ENCODE assay signal across 10 cellular contexts in the genomic region with DNA sequence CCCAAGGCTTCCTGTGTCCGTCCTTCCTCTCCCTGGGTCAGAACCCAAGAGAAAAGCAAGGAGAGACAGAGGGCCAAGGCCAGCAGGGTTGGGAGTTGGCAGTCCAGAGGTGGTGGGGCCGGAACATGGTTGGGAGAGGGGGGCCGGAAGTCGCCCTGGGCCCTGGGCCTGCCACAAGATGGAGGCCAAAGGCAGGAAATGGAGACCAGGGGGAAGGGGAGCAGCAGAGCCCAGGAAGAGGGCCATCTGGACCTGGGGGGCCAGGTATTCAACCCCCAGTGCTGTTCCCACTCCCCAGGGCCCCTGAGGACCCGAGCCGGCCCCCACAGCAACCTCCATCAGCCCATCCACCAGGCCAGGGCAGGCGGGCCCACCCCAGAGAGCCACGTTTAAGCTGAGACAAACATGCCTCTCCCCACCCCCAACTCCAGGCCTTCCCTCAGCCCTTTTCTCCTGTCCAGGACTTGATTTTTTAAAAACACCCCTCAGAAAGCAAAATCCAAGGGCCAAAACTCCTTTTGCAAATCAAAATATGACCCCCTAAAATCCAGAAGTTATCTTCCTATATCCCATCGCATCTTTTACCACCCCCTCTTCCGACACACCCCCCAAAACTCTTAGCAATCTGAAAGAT. TPM values are rescaled to one million over a fixed set of nuclear protein-coding genes. Genes with fewer than 3 reads are reported as not detected.
A peak's percentile ranks its signal among the peaks of the same experiment; 100 is the strongest.
DNase-seq lines count a peak whose midpoint lies in the region; TF ChIP-seq lines count a peak whose summit lies in the region.
"Had no signal": no experiment of that assay in that cellular context is flagged by ENCODE, and none has a peak within 500 bp of the region (broad histone marks: within the 10 kb centered on the region; RNA-seq: fewer than 3 reads in every experiment).

No MANE protein-coding gene starts in this region.

- H2BK12ac ChIP-seq in mesenchymal stem cell (ENCODE audit: low read length in 2 of 2): no peak overlapping the region

- H4K8ac ChIP-seq in mesenchymal stem cell (ENCODE audit: low read length): peak overlapping the region; percentile 15

- H3K27ac Mint-ChIP-seq in Caco-2 (ENCODE audit: unreplicated experiment): no peak overlapping the region
- H3K27ac Mint-ChIP-seq: progenitor cell of endocrine pancreas had no signal

- peaks cover 16% of the 10 kb centered on the region for H3K36me3 ChIP-seq in MG63
- peaks cover 18 to 24% of the 10 kb centered on the region in 2 experiments for H3K36me3 ChIP-seq in mesenchymal stem cell (ENCODE audit: control insufficient read depth in 1 of 2, insufficient read depth in 2 of 2, low read depth in 1 of 2, low read length in 2 of 2)
- peaks cover 1% of the 10 kb centered on the region; the same call in 1 of the 2 replicates for H3K36me3 ChIP-seq in Caco-2 (ENCODE audit: control insufficient read depth, insufficient read depth, low read length)

- no peak overlapping the region for H3K18ac ChIP-seq in mesenchymal stem cell (ENCODE audit: low read depth in 1 of 2, low read length in 2 of 2)

- intact Hi-C loops in Caco-2 (cut with micrococcal nuclease; ENCODE audit: unreplicated experiment): no loop called here

- no peak for TF ChIP-seq CTCF in Caco-2 (IDR thresholded peaks at IDR 0.05; ENCODE audit: insufficient read depth in 1 of 2, low read depth in 1 of 2, low read length in 1 of 2, severe bottlenecking in 1 of 2, unreplicated experiment in 1 of 2)

- no peaks in the 10 kb centered on the region for H3K9me3 ChIP-seq in MG63
- H3K9me3 ChIP-seq in mesenchymal stem cell (ENCODE audit: control insufficient read depth, low read length): no peaks in the 10 kb centered on the region
- H3K9me3 ChIP-seq in Caco-2: no peaks in the 10 kb centered on the region

- peaks cover 28% of the 10 kb centered on the region for H3K4me1 ChIP-seq in mesenchymal stem cell (ENCODE audit: control insufficient read depth, insufficient read depth, low read depth, low read length)
- H3K4me1 ChIP-seq in Caco-2: no peaks in the 10 kb centered on the region

- DNase-seq in MG63 (peak; percentile 81), caudate nucleus (lab: John Stamatoyannopoulos, UW) (peak in 9 of 61 donors; percentile 7 to 32 (median 24)), mesenchymal stem cell (no peak), substantia nigra (lab: John Stamatoyannopoulos, UW) (peak in 10 of 49 donors; percentile 10 to 44 (median 25)), erythroblast (lab: John Stamatoyannopoulos, UW) (no peak), DMS153 treated with DMSO at 0.1 percent for 48 hours (lab: John Stamatoyannopoulos, UW; ENCODE audit: unreplicated experiment) (no peak), Caco-2 (no peak), T1000 (lab: John Stamatoyannopoulos, UW) (no peak)
- DNase-seq: activated B cell treated with CpG ODN at 0.5 μM for 24 hours had no signal

- H3K4me2 ChIP-seq in mesenchymal stem cell (ENCODE audit: low read length, poor library complexity, severe bottlenecking): no peak overlapping the region

- WGBS in mesenchymal stem cell: 92% methylated on average over 8 of the region's 10 CpGs

- H2BK120ac ChIP-seq in mesenchymal stem cell (ENCODE audit: low read depth, low read length): no peak overlapping the region

- H3K79me1 ChIP-seq in mesenchymal stem cell (replicated peaks; ENCODE audit: low read length, poor library complexity, severe bottlenecking): peaks cover 8% of the 10 kb centered on the region

- H3K9me3 Mint-ChIP-seq in Caco-2 (ENCODE audit: unreplicated experiment): no peaks in the 10 kb centered on the region
- H3K9me3 Mint-ChIP-seq: activated B cell treated with CpG ODN at 0.5 μM for 24 hours had no signal

- CTCF ChIA-PET in Caco-2 (lab: Charles Lee): no interaction called here

- no peak overlapping the region for H3K4ac ChIP-seq in mesenchymal stem cell (ENCODE audit: low read depth in 1 of 2, low read length in 2 of 2)

- no peak overlapping the region for H3K4me3 Mint-ChIP-seq in Caco-2 (ENCODE audit: unreplicated experiment)
- H3K4me3 Mint-ChIP-seq: activated B cell treated with CpG ODN at 0.5 μM for 24 hours had no signal

- no peak overlapping the region for H2AFZ ChIP-seq in mesenchymal stem cell (ENCODE audit: low read depth, low read length)

- no peak overlapping the region for H2AK5ac ChIP-seq in mesenchymal stem cell (ENCODE audit: low read length, severe bottlenecking)

- H3K27ac ChIP-seq in caudate nucleus (ENCODE audit: low read depth, low read length): peak overlapping the region; percentile 86
- H3K27ac ChIP-seq in mesenchymal stem cell (ENCODE audit: low read length, poor library complexity, severe bottlenecking): no peak overlapping the region
- H3K27ac ChIP-seq in substantia nigra (ENCODE audit: low read depth, low read length, poor library complexity, severe bottlenecking): peak overlapping the region; percentile 54

- no peak overlapping the region for H2BK5ac ChIP-seq in mesenchymal stem cell (ENCODE audit: low read depth, low read length, poor library complexity, severe bottlenecking)

- no peaks in the 10 kb centered on the region for H3K27me3 Mint-ChIP-seq in Caco-2 (ENCODE audit: insufficient read depth, unreplicated experiment)
- H3K27me3 Mint-ChIP-seq: activated B cell treated with CpG ODN at 0.5 μM for 24 hours had no signal

- no peak overlapping the region for H3K23ac ChIP-seq in mesenchymal stem cell (ENCODE audit: low read length in 2 of 2)

- no peak overlapping the region for H3K14ac ChIP-seq in mesenchymal stem cell (ENCODE audit: low read length in 2 of 2)

- H3K36me3 Mint-ChIP-seq in Caco-2 (ENCODE audit: insufficient read depth, unreplicated experiment): peaks cover 10% of the 10 kb centered on the region

- H3K27me3 ChIP-seq in MG63 (no peaks in the 10 kb centered on the region), mesenchymal stem cell (ENCODE audit: control insufficient read depth in 1 of 2, insufficient read depth in 1 of 2, low read length in 2 of 2) (peaks cover 4 to 14% of the 10 kb centered on the region in 2 experiments), Caco-2 (replicated peaks; ENCODE audit: control insufficient read depth, insufficient read depth, low read length) (no peaks in the 10 kb centered on the region)

- peak overlapping the region; percentile 54 for H3K4me3 ChIP-seq in MG63
- peak overlapping the region in 1 of 2 experiments; percentile 78 for H3K4me3 ChIP-seq in mesenchymal stem cell (ENCODE audit: insufficient read depth in 1 of 2, low read depth in 1 of 2, low read length in 2 of 2)
- no peak overlapping the region for H3K4me3 ChIP-seq in Caco-2 (ENCODE audit: low read depth, low read length)

- no peak overlapping the region for H4K91ac ChIP-seq in mesenchymal stem cell (ENCODE audit: low read length)

- no TSS peak for BruUV-seq in Caco-2 (replicated peaks; lab: Mats Ljungman, UMichigan)

- peak overlapping the region; percentile 31 for H2BK15ac ChIP-seq in mesenchymal stem cell (ENCODE audit: low read depth, poor library complexity, severe bottlenecking)

- H3K4me1 Mint-ChIP-seq in Caco-2 (ENCODE audit: low read depth, unreplicated experiment): no peaks in the 10 kb centered on the region

- peak overlapping the region; percentile 90 for H3K9ac ChIP-seq in mesenchymal stem cell (ENCODE audit: low read length)

- TF ChIP-seq POLR2A in erythroblast (IDR thresholded peaks at IDR 0.05; ENCODE audit: low read length): no peak

- POLR2A ChIA-PET in Caco-2 (lab: Charles Lee): no interaction called here

RNA-seq across cellular contexts. Expression of a gene that starts 4.4 kb away (rescaled TPM):
- 0.36 TPM in 1 of 2 replicates, not detected in the other for total RNA-seq in MG63 (2014; rRNA removed; shearing (Covaris generic); ENCODE audit: low replicate concordance)
- polyA plus RNA-seq in mesenchymal stem cell (2013, experiment 1 of 2): 0.01 TPM
- polyA plus RNA-seq in mesenchymal stem cell (2013, experiment 2 of 2): 0.04 TPM
- total RNA-seq in Caco-2 (2022): not detected in 2 replicates
- total RNA-seq: progenitor cell of endocrine pancreas had no signal

RNA-seq across cellular contexts. Expression of a gene that starts 6.0 kb away (rescaled TPM):
- 45.2 and 62.3 TPM in 2 replicates for total RNA-seq in MG63 (2014; rRNA removed; shearing (Covaris generic); ENCODE audit: low replicate concordance)
- 865 TPM for polyA plus RNA-seq in mesenchymal stem cell (2013, experiment 1 of 2)
- 846 TPM for polyA plus RNA-seq in mesenchymal stem cell (2013, experiment 2 of 2)
- total RNA-seq in Caco-2 (2022): 61.9 and 63.0 TPM in 2 replicates

RNA-seq across cellular contexts. Expression of a gene that starts 17.4 kb away (rescaled TPM):
- 0.96 and 1.1 TPM in 2 replicates for total RNA-seq in MG63 (2014; rRNA removed; shearing (Covaris generic); ENCODE audit: low replicate concordance)
- polyA plus RNA-seq in mesenchymal stem cell (2013, experiment 1 of 2): 8.4 TPM
- 8.0 TPM for polyA plus RNA-seq in mesenchymal stem cell (2013, experiment 2 of 2)
- 7.1 and 8.7 TPM in 2 replicates for total RNA-seq in Caco-2 (2022)

RNA-seq across cellular contexts. Expression of a gene that starts 22.6 kb away (rescaled TPM):
- not detected in 2 replicates for total RNA-seq in MG63 (2014; rRNA removed; shearing (Covaris generic); ENCODE audit: low replicate concordance)
- polyA plus RNA-seq in mesenchymal stem cell (2013, experiment 1 of 2): not detected
- not detected for polyA plus RNA-seq in mesenchymal stem cell (2013, experiment 2 of 2)
- not detected in 2 replicates for total RNA-seq in Caco-2 (2022)
- total RNA-seq: activated B cell treated with CpG ODN at 0.5 μM for 24 hours, progenitor cell of endocrine pancreas had no signal

RNA-seq across cellular contexts. Expression of a gene that starts 25.4 kb away (rescaled TPM):
- total RNA-seq in MG63 (2014; rRNA removed; shearing (Covaris generic); ENCODE audit: low replicate concordance): not detected in 2 replicates
- polyA plus RNA-seq in mesenchymal stem cell (2013, experiment 1 of 2): 0.21 TPM
- 0.30 TPM for polyA plus RNA-seq in mesenchymal stem cell (2013, experiment 2 of 2)
- 0.35 and 0.43 TPM in 2 replicates for total RNA-seq in Caco-2 (2022)
